In genomic region chr11:20387262-20388095, GRCh38 we compare ENCODE assay signal across 1 cellular context.
A peak's percentile ranks its signal among the peaks of the same experiment; 100 is the strongest.
TF ChIP-seq lines count a peak whose summit lies in the region.

PRMT3 (plus strand) TSS chr11:20387716; CDS start chr11:20387747, 31 bp downstream.

TF ChIP-seq in HepG2, 621 proteins besides CTCF, POLR2A, EP300 and RAD21 (continued from another document and continues in another):
- TF ChIP-seq STAT6 (CRISPR knock-in tag; IDR thresholded peaks at IDR 0.05; ENCODE audit: borderline replicate concordance) (no peak; the same call in 1 of the 2 replicates), MYPOP (CRISPR knock-in tag; IDR thresholded peaks at IDR 0.05) (peak; percentile 99), ZNF598 (CRISPR knock-in tag; IDR thresholded peaks at IDR 0.05; ENCODE audit: borderline replicate concordance) (peak; percentile 70; the same call in 1 of the 2 replicates), MYNN (CRISPR knock-in tag; IDR thresholded peaks at IDR 0.05; ENCODE audit: low read depth) (no peak), FOXA1 (IDR thresholded peaks at IDR 0.05) (no peak), FOXA1 (CRISPR knock-in tag; IDR thresholded peaks at IDR 0.05) (no peak), PLSCR1 (CRISPR knock-in tag; IDR thresholded peaks at IDR 0.05; ENCODE audit: borderline replicate concordance) (0 out of 2 replicates have a peak, but pooled peaks have one; percentile 13), PLRG1 (conservative IDR thresholded peaks at IDR 0.05) (no peak), THAP11 (CRISPR knock-in tag; IDR thresholded peaks at IDR 0.05) (peak; percentile 79; the same call in 1 of the 2 replicates), ISX (CRISPR knock-in tag; conservative IDR thresholded peaks at IDR 0.05) (0 out of 2 replicates have a peak, but pooled peaks have one; percentile 83), ZNF557 (CRISPR knock-in tag; IDR thresholded peaks at IDR 0.05) (peak; percentile 57; the same call in 1 of the 2 replicates), TFDP2 (CRISPR knock-in tag; IDR thresholded peaks at IDR 0.05) (peak; percentile 82), MED13 (CRISPR knock-in tag; IDR thresholded peaks at IDR 0.05) (peak; percentile 88), ZKSCAN8 (CRISPR knock-in tag; IDR thresholded peaks at IDR 0.05; ENCODE audit: borderline replicate concordance) (no peak), GTF2F1 (IDR thresholded peaks at IDR 0.05; ENCODE audit: low read length) (no peak), EZH2 (conservative IDR thresholded peaks at IDR 0.05; ENCODE audit: low read depth, low read length) (no peak), THRA (CRISPR knock-in tag; IDR thresholded peaks at IDR 0.05; ENCODE audit: borderline replicate concordance) (no peak), XBP1 (CRISPR knock-in tag; IDR thresholded peaks at IDR 0.05) (peak; percentile 57; the same call in 1 of the 2 replicates), ZMYM3 (CRISPR knock-in tag; IDR thresholded peaks at IDR 0.05) (no peak), EED (CRISPR knock-in tag; IDR thresholded peaks at IDR 0.05) (peak; percentile 53), ZNF841 (CRISPR knock-in tag; IDR thresholded peaks at IDR 0.05; ENCODE audit: borderline replicate concordance) (no peak), ZHX2 (IDR thresholded peaks at IDR 0.05; ENCODE audit: low read depth) (peak; percentile 80), ZHX2 (CRISPR knock-in tag; IDR thresholded peaks at IDR 0.05; ENCODE audit: borderline replicate concordance) (peak; percentile 91), NFKB2 (CRISPR knock-in tag; IDR thresholded peaks at IDR 0.05; ENCODE audit: borderline replicate concordance) (peak; percentile 88; the same call in 1 of the 2 replicates), KMT2B (CRISPR knock-in tag; IDR thresholded peaks at IDR 0.05) (peak; percentile 89), TFE3 (CRISPR knock-in tag; IDR thresholded peaks at IDR 0.05) (peak; percentile 78; the same call in 1 of the 2 replicates), RBAK (CRISPR knock-in tag; IDR thresholded peaks at IDR 0.05) (no peak), ZNF790 (CRISPR knock-in tag; IDR thresholded peaks at IDR 0.05; ENCODE audit: borderline replicate concordance) (peak; percentile 52; the same call in 1 of the 2 replicates), GATA4 (IDR thresholded peaks at IDR 0.05; ENCODE audit: borderline replicate concordance, low read depth) (0 out of 2 replicates have a peak, but pooled peaks have one; percentile 5), AGO1 (IDR thresholded peaks at IDR 0.05; ENCODE audit: low read depth, low read length, poor library complexity, severe bottlenecking) (no peak), NR0B2 (CRISPR knock-in tag; IDR thresholded peaks at IDR 0.05) (peak; percentile 86; the same call in 1 of the 2 replicates), ZNF337 (CRISPR knock-in tag; IDR thresholded peaks at IDR 0.05; ENCODE audit: borderline replicate concordance, low read depth) (no peak), ZNF225 (CRISPR knock-in tag; IDR thresholded peaks at IDR 0.05) (peak; percentile 85), ADNP (CRISPR knock-in tag; IDR thresholded peaks at IDR 0.05) (no peak), ZNF343 (CRISPR knock-in tag; IDR thresholded peaks at IDR 0.05) (peak; percentile 92), ZNF30 (CRISPR knock-in tag; IDR thresholded peaks at IDR 0.05) (no peak), DR1 (CRISPR knock-in tag; IDR thresholded peaks at IDR 0.05) (peak; percentile 67), NFKBIZ (CRISPR knock-in tag; IDR thresholded peaks at IDR 0.05) (peak; percentile 16; the same call in 1 of the 2 replicates), PHF21A (CRISPR knock-in tag; IDR thresholded peaks at IDR 0.05) (peak; percentile 68), IKZF1 (IDR thresholded peaks at IDR 0.05) (no peak), MEIS2 (CRISPR knock-in tag; IDR thresholded peaks at IDR 0.05) (peak; percentile 73), CCDC6 (CRISPR knock-in tag; IDR thresholded peaks at IDR 0.05) (peak; percentile 94), JUN (CRISPR knock-in tag; IDR thresholded peaks at IDR 0.05) (no peak), E2F2 (CRISPR knock-in tag; IDR thresholded peaks at IDR 0.05; ENCODE audit: borderline replicate concordance) (0 out of 2 replicates have a peak, but pooled peaks have one; percentile 48), MZF1 (CRISPR knock-in tag; IDR thresholded peaks at IDR 0.05; ENCODE audit: borderline replicate concordance) (no peak), ZNF589 (CRISPR knock-in tag; conservative IDR thresholded peaks at IDR 0.05) (no peak; the same call in 1 of the 2 replicates), ZFP1 (CRISPR knock-in tag; IDR thresholded peaks at IDR 0.05) (peak; percentile 18; the same call in 1 of the 2 replicates), GLI4 (CRISPR knock-in tag; IDR thresholded peaks at IDR 0.05; ENCODE audit: borderline replicate concordance) (peak; percentile 88; the same call in 1 of the 2 replicates), ZNF644 (CRISPR knock-in tag; IDR thresholded peaks at IDR 0.05; ENCODE audit: low read depth) (no peak), ZNF768 (CRISPR knock-in tag; IDR thresholded peaks at IDR 0.05) (peak; percentile 48), MED8 (CRISPR knock-in tag; IDR thresholded peaks at IDR 0.05; ENCODE audit: insufficient replicate concordance) (peak; percentile 41), ZNF292 (CRISPR knock-in tag; IDR thresholded peaks at IDR 0.05; ENCODE audit: borderline replicate concordance, low read depth) (peak; percentile 45; the same call in 1 of the 2 replicates), DMAP1 (CRISPR knock-in tag; IDR thresholded peaks at IDR 0.05) (peak; percentile 98), SP4 (CRISPR knock-in tag; IDR thresholded peaks at IDR 0.05) (peak; percentile 81), TCF12 (IDR thresholded peaks at IDR 0.05) (no peak), TCF12 (CRISPR knock-in tag; IDR thresholded peaks at IDR 0.05) (peak; percentile 63; the same call in 1 of the 2 replicates)
